In genomic region chr11:86743223-86744118, GRCh38 we compare ENCODE assay signal across 1 cellular context.
TF ChIP-seq lines count a peak whose summit lies in the region.

No MANE protein-coding gene starts in this region.

TF ChIP-seq in GM23338, 12 proteins besides CTCF, POLR2A, EP300 and RAD21 (continued from another document):
- TF ChIP-seq, protein P1, sequence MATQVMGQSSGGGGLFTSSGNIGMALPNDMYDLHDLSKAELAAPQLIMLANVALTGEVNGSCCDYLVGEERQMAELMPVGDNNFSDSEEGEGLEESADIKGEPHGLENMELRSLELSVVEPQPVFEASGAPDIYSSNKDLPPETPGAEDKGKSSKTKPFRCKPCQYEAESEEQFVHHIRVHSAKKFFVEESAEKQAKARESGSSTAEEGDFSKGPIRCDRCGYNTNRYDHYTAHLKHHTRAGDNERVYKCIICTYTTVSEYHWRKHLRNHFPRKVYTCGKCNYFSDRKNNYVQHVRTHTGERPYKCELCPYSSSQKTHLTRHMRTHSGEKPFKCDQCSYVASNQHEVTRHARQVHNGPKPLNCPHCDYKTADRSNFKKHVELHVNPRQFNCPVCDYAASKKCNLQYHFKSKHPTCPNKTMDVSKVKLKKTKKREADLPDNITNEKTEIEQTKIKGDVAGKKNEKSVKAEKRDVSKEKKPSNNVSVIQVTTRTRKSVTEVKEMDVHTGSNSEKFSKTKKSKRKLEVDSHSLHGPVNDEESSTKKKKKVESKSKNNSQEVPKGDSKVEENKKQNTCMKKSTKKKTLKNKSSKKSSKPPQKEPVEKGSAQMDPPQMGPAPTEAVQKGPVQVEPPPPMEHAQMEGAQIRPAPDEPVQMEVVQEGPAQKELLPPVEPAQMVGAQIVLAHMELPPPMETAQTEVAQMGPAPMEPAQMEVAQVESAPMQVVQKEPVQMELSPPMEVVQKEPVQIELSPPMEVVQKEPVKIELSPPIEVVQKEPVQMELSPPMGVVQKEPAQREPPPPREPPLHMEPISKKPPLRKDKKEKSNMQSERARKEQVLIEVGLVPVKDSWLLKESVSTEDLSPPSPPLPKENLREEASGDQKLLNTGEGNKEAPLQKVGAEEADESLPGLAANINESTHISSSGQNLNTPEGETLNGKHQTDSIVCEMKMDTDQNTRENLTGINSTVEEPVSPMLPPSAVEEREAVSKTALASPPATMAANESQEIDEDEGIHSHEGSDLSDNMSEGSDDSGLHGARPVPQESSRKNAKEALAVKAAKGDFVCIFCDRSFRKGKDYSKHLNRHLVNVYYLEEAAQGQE (IDR thresholded peaks at IDR 0.05; ENCODE audit: unreplicated experiment): no peak
- TF ChIP-seq ZNF331 (CRISPR knock-in tag; IDR thresholded peaks at IDR 0.05; ENCODE audit: low read depth): no peak
